Comparison of ENCODE assay signal across 14 cellular contexts in genomic region chr20:32168184-32168910, GRCh38. TPM values are rescaled to one million over a fixed set of nuclear protein-coding genes. Genes with fewer than 3 reads are reported as not detected.
A peak's percentile ranks its signal among the peaks of the same experiment; 100 is the strongest.
DNase-seq lines count a peak whose midpoint lies in the region; TF ChIP-seq lines count a peak whose summit lies in the region.
"Had no signal": no experiment of that assay in that cellular context is flagged by ENCODE, and none has a peak within 500 bp of the region (broad histone marks: within the 10 kb centered on the region; RNA-seq: fewer than 3 reads in every experiment).

No MANE protein-coding gene starts in this region.

- TF ChIP-seq CTCF in brain microvascular endothelial cell (IDR thresholded peaks at IDR 0.05; ENCODE audit: low read depth, low read length, missing control alignments) = no peak
- no peak for TF ChIP-seq CTCF in neural progenitor cell (IDR thresholded peaks at IDR 0.05)

- no peak overlapping the region for H3K18ac ChIP-seq in trophoblast cell (ENCODE audit: low read length)

- peaks cover 23% of the 10 kb centered on the region for H3K36me3 ChIP-seq in brain microvascular endothelial cell (replicated peaks)
- H3K36me3 ChIP-seq in neural progenitor cell = no peaks in the 10 kb centered on the region
- peaks cover 28 to 30% of the 10 kb centered on the region in 2 experiments for H3K36me3 ChIP-seq in trophoblast cell (ENCODE audit: control insufficient read depth in 1 of 2, insufficient read depth in 2 of 2, low read length in 2 of 2)

- H3K4me2 ChIP-seq in neural progenitor cell = peak overlapping the region; percentile 32
- no peak overlapping the region for H3K4me2 ChIP-seq in trophoblast cell (ENCODE audit: low read length)

- peaks cover 18% of the 10 kb centered on the region for H3K36me3 Mint-ChIP-seq in neural progenitor cell
- H3K36me3 Mint-ChIP-seq in activated CD4-positive, alpha-beta T cell treated with anti-CD3 and anti-CD28 coated beads, Interleukin-2, amount 10 ng/mL, durations not matched to agents 24 days and 14 days (ENCODE audit: low read depth) = peaks cover 31% of the 10 kb centered on the region

- H3K79me2 ChIP-seq in neural progenitor cell (ENCODE audit: low read depth) (no peaks in the 10 kb centered on the region), trophoblast cell (ENCODE audit: control insufficient read depth, insufficient read depth, low read length, poor library complexity) (no peaks in the 10 kb centered on the region)

- peaks cover 10% of the 10 kb centered on the region for H3K4me1 Mint-ChIP-seq in neural progenitor cell
- H3K4me1 Mint-ChIP-seq in activated CD4-positive, alpha-beta T cell treated with anti-CD3 and anti-CD28 coated beads, Interleukin-2, amount 10 ng/mL, durations not matched to agents 24 days and 14 days = peaks cover 3% of the 10 kb centered on the region
- H3K4me1 Mint-ChIP-seq: activated naive CD8-positive, alpha-beta T cell treated with anti-CD3 and anti-CD28 coated beads for 36 hours; immature natural killer cell had no signal

- peak; percentile 35 for DNase-seq in DMS53 (lab: John Stamatoyannopoulos, UW)
- DNase-seq in DMS53 treated with DMSO at 0.1 percent for 48 hours (lab: John Stamatoyannopoulos, UW; ENCODE audit: unreplicated experiment) = no peak
- DNase-seq in NCI-H1105 treated with DMSO at 0.1 percent for 48 hours (lab: John Stamatoyannopoulos, UW) = peak; percentile 4
- peak; percentile 14 for DNase-seq in brain microvascular endothelial cell
- DNase-seq in neural progenitor cell (ENCODE audit: low spot score) = peak; percentile 57
- no peak for DNase-seq in trophoblast cell
- no peak for DNase-seq in stimulated activated CD8-positive, alpha-beta memory T cell treated with anti-CD3 and anti-CD28 coated beads, Interleukin-4, amount 100 ng/mL, for 48 hours
- DNase-seq in activated CD4-positive, alpha-beta T cell treated with anti-CD3 and anti-CD28 coated beads, Interleukin-2, amount 10 ng/mL, durations not matched to agents 24 days and 14 days = no peak
- DNase-seq: activated CD4-positive, alpha-beta memory T cell treated with anti-CD3 and anti-CD28 coated beads for 36 hours; activated naive CD8-positive, alpha-beta T cell treated with anti-CD3 and anti-CD28 coated beads for 36 hours; immature natural killer cell; NCI-H2107; stimulated activated CD4-positive, alpha-beta T cell treated with anti-CD3 and anti-CD28 coated beads, Interleukin-2, amount 100 ng/mL, for 48 hours had no signal

- H3K27me3 ChIP-seq in brain microvascular endothelial cell (replicated peaks) = no peaks in the 10 kb centered on the region
- H3K27me3 ChIP-seq in neural progenitor cell = no peaks in the 10 kb centered on the region
- no peaks in the 10 kb centered on the region for H3K27me3 ChIP-seq in trophoblast cell (ENCODE audit: insufficient read depth, low read length)

- intact Hi-C loops in activated CD4-positive, alpha-beta T cell treated with anti-CD3 and anti-CD28 coated beads, Interleukin-2, amount 10 ng/mL, durations not matched to agents 24 days and 14 days (cut with micrococcal nuclease) = no loop called here

- no peaks in the 10 kb centered on the region for H3K9me3 Mint-ChIP-seq in neural progenitor cell
- H3K9me3 Mint-ChIP-seq in activated CD4-positive, alpha-beta T cell treated with anti-CD3 and anti-CD28 coated beads, Interleukin-2, amount 10 ng/mL, durations not matched to agents 24 days and 14 days = no peaks in the 10 kb centered on the region
- H3K9me3 Mint-ChIP-seq: activated CD4-positive, alpha-beta memory T cell treated with anti-CD3 and anti-CD28 coated beads for 36 hours; activated naive CD8-positive, alpha-beta T cell treated with anti-CD3 and anti-CD28 coated beads for 36 hours; immature natural killer cell; neural crest cell had no signal

- H2BK120ac ChIP-seq in trophoblast cell (ENCODE audit: insufficient read depth, low read length, poor library complexity) = no peak overlapping the region

- H3F3A ChIP-seq in neural progenitor cell (ENCODE audit: low read depth) = peaks cover 13% of the 10 kb centered on the region

- H3K4me3 Mint-ChIP-seq in neural progenitor cell = no peak overlapping the region
- no peak overlapping the region for H3K4me3 Mint-ChIP-seq in activated CD4-positive, alpha-beta T cell treated with anti-CD3 and anti-CD28 coated beads, Interleukin-2, amount 10 ng/mL, durations not matched to agents 24 days and 14 days
- H3K4me3 Mint-ChIP-seq: activated CD4-positive, alpha-beta memory T cell treated with anti-CD3 and anti-CD28 coated beads for 36 hours; activated naive CD8-positive, alpha-beta T cell treated with anti-CD3 and anti-CD28 coated beads for 36 hours; immature natural killer cell; neural crest cell had no signal

- H3K9ac ChIP-seq in neural progenitor cell (no peak overlapping the region), trophoblast cell (ENCODE audit: low read length) (no peak overlapping the region)

- H4K91ac ChIP-seq in trophoblast cell (ENCODE audit: low read depth, low read length) = no peak overlapping the region

- in situ Hi-C loops in brain microvascular endothelial cell (cut with HindIII; ENCODE audit: low pct_ligation_motif_present, low sequenced_read_pairs) = no loop called here

- peaks cover 3% of the 10 kb centered on the region for H3K27me3 Mint-ChIP-seq in neural progenitor cell (ENCODE audit: insufficient read depth, low read depth)
- no peaks in the 10 kb centered on the region for H3K27me3 Mint-ChIP-seq in activated CD4-positive, alpha-beta T cell treated with anti-CD3 and anti-CD28 coated beads, Interleukin-2, amount 10 ng/mL, durations not matched to agents 24 days and 14 days
- H3K27me3 Mint-ChIP-seq: activated CD4-positive, alpha-beta memory T cell treated with anti-CD3 and anti-CD28 coated beads for 36 hours; activated naive CD8-positive, alpha-beta T cell treated with anti-CD3 and anti-CD28 coated beads for 36 hours had no signal

- H3K27ac Mint-ChIP-seq in neural progenitor cell = peak overlapping the region; percentile 35
- no peak overlapping the region for H3K27ac Mint-ChIP-seq in activated CD4-positive, alpha-beta T cell treated with anti-CD3 and anti-CD28 coated beads, Interleukin-2, amount 10 ng/mL, durations not matched to agents 24 days and 14 days
- H3K27ac Mint-ChIP-seq: activated CD4-positive, alpha-beta memory T cell treated with anti-CD3 and anti-CD28 coated beads for 36 hours; activated naive CD8-positive, alpha-beta T cell treated with anti-CD3 and anti-CD28 coated beads for 36 hours had no signal

- no peaks in the 10 kb centered on the region for H3K9me3 ChIP-seq in neural progenitor cell (ENCODE audit: low read depth)
- H3K9me3 ChIP-seq in trophoblast cell (ENCODE audit: insufficient read depth, low read depth, low read length) = no peaks in the 10 kb centered on the region

- H3K27ac ChIP-seq in brain microvascular endothelial cell (no peak overlapping the region), neural progenitor cell (no peak overlapping the region), trophoblast cell (ENCODE audit: low read depth, low read length) (no peak overlapping the region)

- no peak overlapping the region for H2BK12ac ChIP-seq in trophoblast cell (ENCODE audit: low read length)

- no peak overlapping the region for H2BK5ac ChIP-seq in trophoblast cell (ENCODE audit: low read depth, low read length, poor library complexity)

- H4K12ac ChIP-seq in trophoblast cell (ENCODE audit: low read depth, low read length) = no peak overlapping the region

- H3K4me3 ChIP-seq in brain microvascular endothelial cell (ENCODE audit: low read depth, low read length) = no peak overlapping the region
- H3K4me3 ChIP-seq in neural progenitor cell = no peak overlapping the region
- no peak overlapping the region for H3K4me3 ChIP-seq in trophoblast cell (ENCODE audit: low read depth, low read length)

- H3K4me1 ChIP-seq in neural progenitor cell (peaks cover 6% of the 10 kb centered on the region), trophoblast cell (ENCODE audit: control insufficient read depth in 1 of 2, insufficient read depth in 2 of 2, low read length in 2 of 2) (peaks cover 0 to 5% of the 10 kb centered on the region in 2 experiments)

- H3K79me1 ChIP-seq in trophoblast cell (ENCODE audit: low read length) = no peaks in the 10 kb centered on the region

- whole genome bisulfite sequencing in trophoblast cell (ENCODE audit: extremely low coverage, insufficient coverage, insufficient read length) = no CpG with 5 or more reads among the region's 2 CpGs

- H4K20me1 ChIP-seq in neural progenitor cell (ENCODE audit: low read depth) = peaks cover 7% of the 10 kb centered on the region

- H2AFZ ChIP-seq in neural progenitor cell (replicated peaks) (no peak overlapping the region), trophoblast cell (ENCODE audit: insufficient read depth, low read length, poor library complexity) (no peak overlapping the region)

- no peak overlapping the region for H4K8ac ChIP-seq in trophoblast cell (ENCODE audit: low read depth, low read length)

- H3K14ac ChIP-seq in trophoblast cell (ENCODE audit: low read length) = no peak overlapping the region

- H2AK5ac ChIP-seq in trophoblast cell (ENCODE audit: low read length) = no peak overlapping the region

- H3K4ac ChIP-seq in trophoblast cell (ENCODE audit: low read depth, low read length) = no peak overlapping the region

- H3K23ac ChIP-seq in trophoblast cell (ENCODE audit: low read length) = no peak overlapping the region

RNA-seq across cellular contexts. Expression of gene PLAGL2, which starts 39.2 kb away (rescaled TPM):
- total RNA-seq in neural progenitor cell (ENCODE audit: low replicate concordance) = 16.5 and 21.2 TPM in 2 replicates
- 20.8 and 21.5 TPM in 2 replicates for polyA plus RNA-seq in trophoblast cell (2013)
- total RNA-seq in activated CD4-positive, alpha-beta T cell treated with anti-CD3 and anti-CD28 coated beads, Interleukin-2, amount 10 ng/mL, durations not matched to agents 24 days and 14 days = 119 and 120 TPM in 2 replicates

RNA-seq across cellular contexts. Expression of gene POFUT1, which starts 39.3 kb away (rescaled TPM):
- 22.3 and 23.5 TPM in 2 replicates for total RNA-seq in neural progenitor cell (ENCODE audit: low replicate concordance)
- 25.0 and 25.5 TPM in 2 replicates for polyA plus RNA-seq in trophoblast cell (2013)
- total RNA-seq in activated CD4-positive, alpha-beta T cell treated with anti-CD3 and anti-CD28 coated beads, Interleukin-2, amount 10 ng/mL, durations not matched to agents 24 days and 14 days = 65.7 and 68.1 TPM in 2 replicates

RNA-seq across cellular contexts. Expression of gene TM9SF4, which starts 58.8 kb away (rescaled TPM):
- total RNA-seq in neural progenitor cell (ENCODE audit: low replicate concordance) = 27.9 and 41.7 TPM in 2 replicates
- polyA plus RNA-seq in trophoblast cell (2013) = 56.8 and 57.8 TPM in 2 replicates
- 48.9 and 49.8 TPM in 2 replicates for total RNA-seq in activated CD4-positive, alpha-beta T cell treated with anti-CD3 and anti-CD28 coated beads, Interleukin-2, amount 10 ng/mL, durations not matched to agents 24 days and 14 days

Comparison
In these comparisons a context has a peak if more than half of its experiments do, and no peak if none do; other contexts are left out.
1. DNase-seq: peak in DMS53 (single experiment), NCI-H1105 treated with DMSO at 0.1 percent for 48 hours (single experiment), brain microvascular endothelial cell (single experiment) and neural progenitor cell (single experiment); none in DMS53 treated with DMSO at 0.1 percent for 48 hours (single experiment), trophoblast cell (0 of 2), stimulated activated CD8-positive, alpha-beta memory T cell treated with anti-CD3 and anti-CD28 coated beads, Interleukin-4, amount 100 ng/mL, for 48 hours (single experiment) and activated CD4-positive, alpha-beta T cell treated with anti-CD3 and anti-CD28 coated beads, Interleukin-2, amount 10 ng/mL, durations not matched to agents 24 days and 14 days (single experiment).